In genomic region chr20:17993546-17993945, GRCh38 we compare ENCODE assay signal across 1 cellular context.
TF ChIP-seq lines count a peak whose summit lies in the region.

No MANE protein-coding gene starts in this region.

TF ChIP-seq in SK-N-SH treated with all-trans-retinoic acid at 6 μM for 48 hours, 23 proteins besides CTCF, POLR2A, EP300 and RAD21:
- no peak for TF ChIP-seq ZFP30 (CRISPR knock-in tag; IDR thresholded peaks at IDR 0.05)
- TF ChIP-seq CSDC2 (CRISPR knock-in tag; IDR thresholded peaks at IDR 0.05): no peak
- TF ChIP-seq PPARA (CRISPR knock-in tag; IDR thresholded peaks at IDR 0.05; ENCODE audit: borderline replicate concordance): no peak
- no peak for TF ChIP-seq ISL1 (CRISPR knock-in tag; IDR thresholded peaks at IDR 0.05)
- TF ChIP-seq GLIS3 (CRISPR knock-in tag; IDR thresholded peaks at IDR 0.05): no peak
- TF ChIP-seq RARB (CRISPR knock-in tag; IDR thresholded peaks at IDR 0.05): no peak
- TF ChIP-seq SNAI2 (CRISPR knock-in tag; IDR thresholded peaks at IDR 0.05): no peak
- no peak for TF ChIP-seq TSHZ2 (CRISPR knock-in tag; IDR thresholded peaks at IDR 0.05)
- no peak for TF ChIP-seq ZC3H10 (CRISPR knock-in tag; IDR thresholded peaks at IDR 0.05)
- TF ChIP-seq PATZ1 (CRISPR knock-in tag; IDR thresholded peaks at IDR 0.05; ENCODE audit: borderline replicate concordance): no peak
- TF ChIP-seq, protein P1, sequence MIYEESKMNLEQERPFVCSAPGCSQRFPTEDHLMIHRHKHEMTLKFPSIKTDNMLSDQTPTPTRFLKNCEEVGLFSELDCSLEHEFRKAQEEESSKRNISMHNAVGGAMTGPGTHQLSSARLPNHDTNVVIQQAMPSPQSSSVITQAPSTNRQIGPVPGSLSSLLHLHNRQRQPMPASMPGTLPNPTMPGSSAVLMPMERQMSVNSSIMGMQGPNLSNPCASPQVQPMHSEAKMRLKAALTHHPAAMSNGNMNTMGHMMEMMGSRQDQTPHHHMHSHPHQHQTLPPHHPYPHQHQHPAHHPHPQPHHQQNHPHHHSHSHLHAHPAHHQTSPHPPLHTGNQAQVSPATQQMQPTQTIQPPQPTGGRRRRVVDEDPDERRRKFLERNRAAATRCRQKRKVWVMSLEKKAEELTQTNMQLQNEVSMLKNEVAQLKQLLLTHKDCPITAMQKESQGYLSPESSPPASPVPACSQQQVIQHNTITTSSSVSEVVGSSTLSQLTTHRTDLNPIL (CRISPR knock-in tag; IDR thresholded peaks at IDR 0.05; ENCODE audit: low read depth): no peak
- TF ChIP-seq TOX (CRISPR knock-in tag; IDR thresholded peaks at IDR 0.05; ENCODE audit: borderline replicate concordance): no peak
